ENCODE assay signal across 8 cellular contexts in genomic region chr7:100603697-100604077, GRCh38. TPM values are rescaled to one million over a fixed set of nuclear protein-coding genes. Genes with fewer than 3 reads are reported as not detected.
A peak's percentile ranks its signal among the peaks of the same experiment; 100 is the strongest.
DNase-seq lines count a peak whose midpoint lies in the region; ATAC-seq and TF ChIP-seq lines count a peak whose summit lies in the region.

No MANE protein-coding gene starts in this region.

- 18 to 33% (median 20%) methylated on average over 7 to 15 of the region's 15 CpGs for WGBS in heart left ventricle, 4 donors

- TF ChIP-seq CTCF in heart left ventricle (IDR thresholded peaks at IDR 0.05) = no peak

- peak overlapping the region; percentile 2 to 90 (median 79) for H3K27ac ChIP-seq in heart left ventricle

- H3K4me1 ChIP-seq in heart left ventricle = peaks cover 0 to 34% (median 12%) of the 10 kb centered on the region in 12 donors
- no peaks in the 10 kb centered on the region for H3K4me1 ChIP-seq in iPS-15b (ENCODE audit: control insufficient read depth, insufficient read depth, low read length)

- no peaks in the 10 kb centered on the region for H3K27me3 ChIP-seq in heart left ventricle
- H3K27me3 ChIP-seq in iPS-15b (ENCODE audit: control insufficient read depth, insufficient read depth, low read length) = peaks cover 2% of the 10 kb centered on the region

- no peak for TF ChIP-seq POLR2A in heart left ventricle (IDR thresholded peaks at IDR 0.05)

- H3K9me3 ChIP-seq in heart left ventricle (no peaks in the 10 kb centered on the region), iPS-15b (ENCODE audit: control insufficient read depth, insufficient read depth, low read length) (no peaks in the 10 kb centered on the region)

- intact Hi-C loops in heart left ventricle (cut with DNase I) = loop anchor here in 2 of 10 donors (1.0 to 5.0 kb wide), 3 partner anchors 70 to 89 kb away; partner anchors contain the start of genes GIGYF1 (in 1 of the 2) and GNB2 (in 1 of the 2)
- intact Hi-C loops in Right ventricle myocardium superior (cut with DNase I) = loop anchor here (5.0 kb wide), 1 partner anchor 89 kb away; the partner anchor contains the start of gene GIGYF1
- intact Hi-C loops in activated CD4-positive, alpha-beta memory T cell treated with anti-CD3 and anti-CD28 coated beads for 36 hours (cut with micrococcal nuclease) = loop anchor here (1.0 to 2.0 kb wide), 4 partner anchors 9 to 91 kb away; partner anchors contain the start of genes FBXO24, GIGYF1, LRCH4 and MOSPD3

- no peaks in the 10 kb centered on the region for H3K27me3 Mint-ChIP-seq in activated CD4-positive, alpha-beta memory T cell treated with anti-CD3 and anti-CD28 coated beads for 36 hours
- H3K27me3 Mint-ChIP-seq in stimulated activated naive CD8-positive, alpha-beta T cell treated with anti-CD3 and anti-CD28 coated beads, Interleukin-15, Interleukin-2, amounts not matched to agents 100 ng/mL and 50 ng/mL, for 24 hours = no peaks in the 10 kb centered on the region

- POLR2A ChIA-PET in activated CD4-positive, alpha-beta memory T cell treated with anti-CD3 and anti-CD28 coated beads for 36 hours (lab: Charles Lee) = interaction anchor here (0.7 to 1.8 kb wide), 3 partner anchors 9 to 102 kb away, joined by 3 to 5 read pairs (median 3); partner anchors contain the start of genes MOSPD3 and POP7

- H3K4me1 Mint-ChIP-seq in activated CD4-positive, alpha-beta memory T cell treated with anti-CD3 and anti-CD28 coated beads for 36 hours (ENCODE audit: low read depth) = peaks cover 18% of the 10 kb centered on the region
- peaks cover 22% of the 10 kb centered on the region for H3K4me1 Mint-ChIP-seq in stimulated activated naive CD8-positive, alpha-beta T cell treated with anti-CD3 and anti-CD28 coated beads, Interleukin-15, Interleukin-2, amounts not matched to agents 100 ng/mL and 50 ng/mL, for 24 hours (ENCODE audit: low read depth)

- H3K27ac Mint-ChIP-seq in activated CD4-positive, alpha-beta memory T cell treated with anti-CD3 and anti-CD28 coated beads for 36 hours = peak overlapping the region; percentile 52
- H3K27ac Mint-ChIP-seq in stimulated activated naive CD8-positive, alpha-beta T cell treated with anti-CD3 and anti-CD28 coated beads, Interleukin-15, Interleukin-2, amounts not matched to agents 100 ng/mL and 50 ng/mL, for 24 hours = peak overlapping the region; percentile 76

- no peaks in the 10 kb centered on the region for H3K36me3 Mint-ChIP-seq in activated CD4-positive, alpha-beta memory T cell treated with anti-CD3 and anti-CD28 coated beads for 36 hours
- no peaks in the 10 kb centered on the region for H3K36me3 Mint-ChIP-seq in stimulated activated naive CD8-positive, alpha-beta T cell treated with anti-CD3 and anti-CD28 coated beads, Interleukin-15, Interleukin-2, amounts not matched to agents 100 ng/mL and 50 ng/mL, for 24 hours (ENCODE audit: low read depth)

- CTCF ChIA-PET in activated CD4-positive, alpha-beta memory T cell treated with anti-CD3 and anti-CD28 coated beads for 36 hours (lab: Charles Lee) = interaction anchor here (0.8 to 2.2 kb wide), 6 partner anchors 9 to 249 kb away, joined by 3 to 5 read pairs (median 4); partner anchors contain the start of genes FBXO24, MOSPD3 and SLC12A9

- no peaks in the 10 kb centered on the region for H3K36me3 ChIP-seq in heart left ventricle
- peaks cover 12% of the 10 kb centered on the region for H3K36me3 ChIP-seq in iPS-15b (ENCODE audit: control insufficient read depth, insufficient read depth, low read length)

- H3K9me3 Mint-ChIP-seq in activated CD4-positive, alpha-beta memory T cell treated with anti-CD3 and anti-CD28 coated beads for 36 hours = no peaks in the 10 kb centered on the region
- no peaks in the 10 kb centered on the region for H3K9me3 Mint-ChIP-seq in stimulated activated naive CD8-positive, alpha-beta T cell treated with anti-CD3 and anti-CD28 coated beads, Interleukin-15, Interleukin-2, amounts not matched to agents 100 ng/mL and 50 ng/mL, for 24 hours

- peak overlapping the region; percentile 48 to 96 (median 76) for H3K4me3 ChIP-seq in heart left ventricle
- peak overlapping the region; percentile 87 for H3K4me3 ChIP-seq in iPS-15b (ENCODE audit: low read depth, low read length)

- no peak for ATAC-seq in heart left ventricle
- ATAC-seq in Right ventricle myocardium superior (ENCODE audit: poor library complexity) = no peak
- no peak for ATAC-seq in GM19324 (IDR thresholded peaks at IDR 0.05; ENCODE audit: low FRiP score, unreplicated experiment)

- H3K9ac ChIP-seq in iPS-15b (ENCODE audit: low read depth, low read length) = peak overlapping the region; percentile 65

- H3K4me3 Mint-ChIP-seq in activated CD4-positive, alpha-beta memory T cell treated with anti-CD3 and anti-CD28 coated beads for 36 hours = peak overlapping the region; percentile 80
- peak overlapping the region; percentile 82 for H3K4me3 Mint-ChIP-seq in stimulated activated naive CD8-positive, alpha-beta T cell treated with anti-CD3 and anti-CD28 coated beads, Interleukin-15, Interleukin-2, amounts not matched to agents 100 ng/mL and 50 ng/mL, for 24 hours

- DNase-seq in heart left ventricle (no peak), Right ventricle myocardium superior (no peak), NOMO-1 treated with DMSO at 0.1 percent for 48 hours (lab: John Stamatoyannopoulos, UW; ENCODE audit: unreplicated experiment) (no peak), DMS79 treated with DMSO at 0.1 percent for 48 hours (lab: John Stamatoyannopoulos, UW) (no peak)
- no peak for DNase-seq in activated CD4-positive, alpha-beta memory T cell treated with anti-CD3 and anti-CD28 coated beads for 36 hours

RNA-seq across cellular contexts. Expression of gene PCOLCE, which starts 1.5 kb away (rescaled TPM):
- total RNA-seq in heart left ventricle (10 to 100 TPM; 15.7 to 68.1 (median 28.3) TPM), Right ventricle myocardium superior (42.2 TPM)
- 10 to 100 TPM; 33.5 to 35.4 TPM for polyA plus RNA-seq in heart left ventricle
- 10 to 100 TPM in 1 of 2 experiments, 1 to 10 TPM in 1; 9.2 to 11.0 TPM for total RNA-seq in activated CD4-positive, alpha-beta memory T cell treated with anti-CD3 and anti-CD28 coated beads for 36 hours

RNA-seq across cellular contexts. Expression of gene MOSPD3, which starts 8.7 kb away (rescaled TPM):
- total RNA-seq in heart left ventricle (10 to 100 TPM in 5 of 9 donors, 1 to 10 TPM in 4; 6.7 to 13.8 (median 10.4) TPM), Right ventricle myocardium superior (9.3 TPM)
- polyA plus RNA-seq in heart left ventricle = 10 to 100 TPM; 10.4 to 12.3 TPM
- 10 to 100 TPM; 14.0 to 14.4 TPM for total RNA-seq in activated CD4-positive, alpha-beta memory T cell treated with anti-CD3 and anti-CD28 coated beads for 36 hours

RNA-seq across cellular contexts. Expression of gene FBXO24, which starts 17.6 kb away (rescaled TPM):
- total RNA-seq in heart left ventricle = under 1 TPM in 6 of 9 donors, not detected in 3; 0.11 to 0.75 (median 0.48) TPM
- polyA plus RNA-seq in heart left ventricle = under 1 TPM in 1 of 2 donors, not detected in 1; 0.14 TPM
- 0.35 TPM for total RNA-seq in Right ventricle myocardium superior
- total RNA-seq in activated CD4-positive, alpha-beta memory T cell treated with anti-CD3 and anti-CD28 coated beads for 36 hours = 1 to 10 TPM; 2.2 to 2.6 TPM

RNA-seq across cellular contexts. Expression of gene LRCH4, which starts 17.8 kb away (rescaled TPM):
- 10 to 100 TPM; 18.5 to 46.6 (median 29.2) TPM for total RNA-seq in heart left ventricle
- 10 to 100 TPM; 34.1 to 42.0 TPM for polyA plus RNA-seq in heart left ventricle
- 22.8 TPM for total RNA-seq in Right ventricle myocardium superior
- total RNA-seq in activated CD4-positive, alpha-beta memory T cell treated with anti-CD3 and anti-CD28 coated beads for 36 hours = 10 to 100 TPM; 93.4 to 97.7 TPM

RNA-seq across cellular contexts. Expression of gene SAP25, which starts 30.0 kb away (rescaled TPM):
- total RNA-seq in heart left ventricle (1 to 10 TPM in 2 of 9 donors, under 1 TPM in 3, not detected in 4; 0.35 to 2.3 (median 0.72) TPM), Right ventricle myocardium superior (0.54 TPM)
- polyA plus RNA-seq in heart left ventricle = under 1 TPM; 0.30 to 0.65 TPM
- total RNA-seq in activated CD4-positive, alpha-beta memory T cell treated with anti-CD3 and anti-CD28 coated beads for 36 hours = 10 to 100 TPM in 1 of 2 experiments, 1 to 10 TPM in 1; 9.9 to 11.4 TPM
